In genomic region chr2:152650768-152651371, GRCh38 we compare ENCODE assay signal across 23 cellular contexts.
"Had no signal": no experiment of that assay in that cellular context is flagged by ENCODE, and none has a peak within 500 bp of the region (broad histone marks: within the 10 kb centered on the region; RNA-seq: fewer than 3 reads in every experiment).

No MANE protein-coding gene starts in this region.

- ATAC-seq: activated CD8-positive, alpha-beta T cell treated with anti-CD3 and anti-CD28 coated beads, Interleukin-2, amount 10 ng/mL, durations not matched to agents 7 days and 5 days; lower lobe of right lung had no signal

- H3K4me1 Mint-ChIP-seq: activated CD4-positive, alpha-beta T cell treated with anti-CD3 and anti-CD28 coated beads, Interleukin-2, amount 10 ng/mL, durations not matched to agents 7 days and 5 days; central memory CD8-positive, alpha-beta T cell had no signal

- H3K27me3 ChIP-seq: brain microvascular endothelial cell, stomach, upper lobe of left lung had no signal

- FAIRE-seq: endometrium, islet of Langerhans had no signal

- H3K36me3 Mint-ChIP-seq: mesothelial cell of epicardium had no signal

- H3K4me3 Mint-ChIP-seq: activated CD4-positive, alpha-beta T cell treated with anti-CD3 and anti-CD28 coated beads, Interleukin-2, amount 10 ng/mL, durations not matched to agents 7 days and 5 days; activated CD8-positive, alpha-beta T cell treated with anti-CD3 and anti-CD28 coated beads, Interleukin-2, amount 10 ng/mL, durations not matched to agents 7 days and 5 days; activated T-helper 1 cell treated with anti-CD3 and anti-CD28 coated beads, Interleukin-12 subunit alpha, Interleukin-12 subunit beta, Interleukin-2, Interleukin-4 antibody, amounts not matched to agents 30 ng/mL and 10 ng/mL and 1 ng/mL, durations not matched to agents 14 hours and 24 hours and 36 hours; central memory CD8-positive, alpha-beta T cell; mesothelial cell of epicardium had no signal

- H3K27ac ChIP-seq: brain microvascular endothelial cell, coronary artery, lower lobe of right lung, stomach, thoracic aorta, upper lobe of left lung had no signal

- H3K4me2 ChIP-seq: SK-N-SH had no signal

- H3K27ac Mint-ChIP-seq: activated CD4-positive, alpha-beta T cell treated with anti-CD3 and anti-CD28 coated beads, Interleukin-2, amount 10 ng/mL, durations not matched to agents 7 days and 5 days; activated CD8-positive, alpha-beta T cell treated with anti-CD3 and anti-CD28 coated beads, Interleukin-2, amount 10 ng/mL, durations not matched to agents 7 days and 5 days; activated T-helper 1 cell treated with anti-CD3 and anti-CD28 coated beads, Interleukin-12 subunit alpha, Interleukin-12 subunit beta, Interleukin-2, Interleukin-4 antibody, amounts not matched to agents 30 ng/mL and 10 ng/mL and 1 ng/mL, durations not matched to agents 14 hours and 24 hours and 36 hours; mesothelial cell of epicardium had no signal

- H3K4me3 ChIP-seq: coronary artery, lower lobe of right lung, stomach, thoracic aorta, upper lobe of left lung had no signal

- DNase-seq: activated CD4-positive, alpha-beta T cell treated with anti-CD3 and anti-CD28 coated beads, Interleukin-2, amount 10 ng/mL, durations not matched to agents 7 days and 5 days; activated CD4-positive, CD25-positive, alpha-beta regulatory T cell; activated CD8-positive, alpha-beta memory T cell treated with anti-CD3 and anti-CD28 coated beads, Interleukin-2, amount 50 U/mL, for 4 hours; activated CD8-positive, alpha-beta T cell treated with anti-CD3 and anti-CD28 coated beads, Interleukin-2, amount 10 ng/mL, durations not matched to agents 7 days and 5 days; activated gamma-delta T cell treated with Interleukin-2 at 50 U/mL for 16 hours; anterior cingulate cortex; brain microvascular endothelial cell; erythroblast; foreskin melanocyte; glutamatergic neuron; hippocampal formation; lower lobe of right lung; SK-N-SH; stimulated activated CD4-positive, alpha-beta T cell treated with anti-CD3 and anti-CD28 coated beads, Interleukin-12 subunit alpha, Interleukin-12 subunit beta, amount 100 ng/mL, for 4 hours; stomach; upper lobe of left lung had no signal

- H3K9me3 Mint-ChIP-seq: activated CD4-positive, alpha-beta T cell treated with anti-CD3 and anti-CD28 coated beads, Interleukin-2, amount 10 ng/mL, durations not matched to agents 7 days and 5 days; activated T-helper 1 cell treated with anti-CD3 and anti-CD28 coated beads, Interleukin-12 subunit alpha, Interleukin-12 subunit beta, Interleukin-2, Interleukin-4 antibody, amounts not matched to agents 30 ng/mL and 10 ng/mL and 1 ng/mL, durations not matched to agents 14 hours and 24 hours and 36 hours; central memory CD8-positive, alpha-beta T cell; mesothelial cell of epicardium had no signal

- H3K9ac ChIP-seq: SK-N-SH had no signal

- H3K27me3 Mint-ChIP-seq: activated CD4-positive, alpha-beta T cell treated with anti-CD3 and anti-CD28 coated beads, Interleukin-2, amount 10 ng/mL, durations not matched to agents 7 days and 5 days; central memory CD8-positive, alpha-beta T cell had no signal

- H3K9me3 ChIP-seq: lower lobe of right lung, SK-N-SH, stomach, thoracic aorta, upper lobe of left lung had no signal
